8 cellular contexts compared by ENCODE assay signal in the genomic region with DNA sequence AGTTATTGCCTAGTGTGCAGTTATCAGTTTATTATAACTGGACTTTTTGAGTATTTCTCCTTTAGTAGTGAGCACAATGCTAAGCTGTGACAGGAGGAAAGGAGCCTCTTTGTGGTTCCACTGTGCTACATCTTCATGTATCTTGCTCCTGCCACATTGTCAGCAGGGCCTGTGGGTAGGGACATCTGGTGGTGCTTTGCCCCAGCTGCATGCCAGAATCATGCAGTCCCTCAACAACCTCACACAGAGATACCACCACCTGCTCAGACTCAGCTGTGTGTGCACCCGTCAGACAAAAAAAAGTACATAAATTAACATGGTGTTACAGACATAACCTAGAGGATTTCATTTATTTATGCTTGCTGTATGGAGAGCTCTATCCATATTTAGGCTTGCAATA. TPM values are rescaled to one million over a fixed set of nuclear protein-coding genes. Genes with fewer than 3 reads are reported as not detected.
DNase-seq lines count a peak whose midpoint lies in the region; ATAC-seq and TF ChIP-seq lines count a peak whose summit lies in the region.

No MANE protein-coding gene starts in this region.

- DNase-seq in AG09319 (ENCODE audit: extremely low read depth, low read depth) (no peak), RPMI7951 (ENCODE audit: low read depth) (peak; percentile 7), fibroblast of mammary gland (ENCODE audit: low read depth) (peak; percentile 18), NCI-H526 treated with DMSO at 0.1 percent for 48 hours (lab: John Stamatoyannopoulos, UW) (no peak), SKM-1 treated with dmso at 0.1 percent for 144 hours (lab: John Stamatoyannopoulos, UW; ENCODE audit: unreplicated experiment) (no peak), NCI-H2227 (lab: John Stamatoyannopoulos, UW; ENCODE audit: unreplicated experiment) (no peak)

- ATAC-seq in GM18499 (IDR thresholded peaks at IDR 0.05; ENCODE audit: insufficient read depth, unreplicated experiment) (peak; percentile 82), HG03039 (IDR thresholded peaks at IDR 0.05; ENCODE audit: unreplicated experiment) (peak; percentile 54)

- no peak overlapping the region for H3K4me3 ChIP-seq in fibroblast of mammary gland (ENCODE audit: control insufficient read depth, low read depth, low read length)

- TF ChIP-seq CTCF in AG09319 (IDR thresholded peaks at IDR 0.05; ENCODE audit: low read depth, low read length) (peak; percentile 4; the same call in 1 of the 2 replicates), fibroblast of mammary gland (conservative IDR thresholded peaks at IDR 0.05; ENCODE audit: control insufficient read depth, insufficient read depth, low read depth, low read length) (peak; percentile 34)

RNA-seq across cellular contexts. Expression of gene MIS18BP1, which starts 51.1 kb away (rescaled TPM):
- 42.4 and 51.2 TPM in 2 replicates for total RNA-seq in RPMI7951 (2014; rRNA removed; shearing (Covaris generic))

Comparison
In these comparisons a context has a peak if more than half of its experiments do, and no peak if none do; other contexts are left out.
1. DNase-seq: peak in RPMI7951 (single experiment) and fibroblast of mammary gland (single experiment); none in AG09319 (single experiment), NCI-H526 treated with DMSO at 0.1 percent for 48 hours (single experiment), SKM-1 treated with dmso at 0.1 percent for 144 hours (single experiment) and NCI-H2227 (single experiment).